15 cellular contexts compared by ENCODE assay signal in the genomic region with DNA sequence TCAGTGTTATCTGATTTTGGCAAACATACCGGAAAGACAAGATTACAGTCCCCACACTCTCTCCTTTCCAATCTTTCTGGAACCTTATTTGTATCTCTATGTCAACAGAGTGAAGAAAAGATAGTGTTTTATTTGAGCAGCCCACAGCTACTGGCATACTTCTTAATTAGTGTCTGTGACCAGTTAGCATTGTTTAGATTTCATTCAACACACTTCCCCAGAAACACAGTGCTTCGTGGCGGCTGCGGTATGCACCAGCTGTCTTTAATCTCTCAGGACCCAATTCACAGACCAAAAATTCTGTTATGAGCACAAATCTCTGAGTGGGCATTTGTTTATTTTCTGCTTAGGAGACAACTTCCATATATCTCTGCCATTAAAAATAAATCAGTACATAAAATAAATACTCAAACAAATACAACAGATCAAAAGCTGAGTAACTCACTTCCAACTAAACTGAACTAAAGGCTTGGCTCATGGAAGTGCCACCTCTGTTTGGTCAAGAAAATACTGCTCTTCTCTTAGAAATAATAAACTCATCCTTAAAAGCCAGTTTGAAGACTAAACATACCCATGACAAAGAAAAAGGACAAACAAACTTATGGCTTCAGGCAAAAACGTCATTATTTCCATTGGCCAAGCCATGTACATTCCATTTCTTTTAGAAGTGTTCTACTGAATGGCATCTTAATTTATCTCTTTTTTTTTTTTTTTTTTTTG.
A peak's percentile ranks its signal among the peaks of the same experiment; 100 is the strongest.
DNase-seq lines count a peak whose midpoint lies in the region; ATAC-seq and TF ChIP-seq lines count a peak whose summit lies in the region.
"Had no signal": no experiment of that assay in that cellular context is flagged by ENCODE, and none has a peak within 500 bp of the region (broad histone marks: within the 10 kb centered on the region; RNA-seq: fewer than 3 reads in every experiment).

No MANE protein-coding gene starts in this region.

- H3K4me3 Mint-ChIP-seq in glutamatergic neuron (ENCODE audit: unreplicated experiment), result no peak overlapping the region
- peak overlapping the region in 1 of 2 donors; percentile 43 for H3K4me3 Mint-ChIP-seq in stimulated activated naive B cell treated with anti-CD40 and anti-IgM and Interleukin-4, amounts not matched to agents 10 μg/mL and 1 μg/mL and 100 μg/mL, for 72 hours
- H3K4me3 Mint-ChIP-seq: natural killer cell had no signal

- no peaks in the 10 kb centered on the region for H3K36me3 Mint-ChIP-seq in glutamatergic neuron (ENCODE audit: unreplicated experiment)
- no peaks in the 10 kb centered on the region for H3K36me3 Mint-ChIP-seq in stimulated activated naive B cell treated with anti-CD40 and anti-IgM and Interleukin-4, amounts not matched to agents 10 μg/mL and 1 μg/mL and 100 μg/mL, for 72 hours
- H3K36me3 Mint-ChIP-seq: natural killer cell had no signal

- H4K20me1 ChIP-seq in SU-DHL-6 (ENCODE audit: low read depth, low read length), result no peaks in the 10 kb centered on the region

- no peaks in the 10 kb centered on the region for H3K9me2 ChIP-seq in SU-DHL-6 (replicated peaks; ENCODE audit: insufficient read depth, low read length)

- DNase-seq in GM12865 (ENCODE audit: low read depth) (peak; percentile 17), glutamatergic neuron (no peak), KG1 (lab: John Stamatoyannopoulos, UW) (no peak)
- DNase-seq in stimulated activated naive B cell treated with anti-CD40 and anti-IgM and Interleukin-4, amounts not matched to agents 10 μg/mL and 1 μg/mL and 100 μg/mL, for 72 hours, result no peak
- no peak for DNase-seq in effector CD4-positive, alpha-beta T cell
- DNase-seq: activated CD8-positive, alpha-beta memory T cell treated with anti-CD3 and anti-CD28 coated beads, Interleukin-2, amount 50 U/mL, for 4 hours; dorsolateral prefrontal cortex; kidney glomerular epithelial cell; natural killer cell; NCI-H1417 treated with DMSO at 0.1 percent for 48 hours; NCI-H774; SIG-M5 had no signal

- peak overlapping the region; percentile 55 for H3K27ac Mint-ChIP-seq in glutamatergic neuron (ENCODE audit: unreplicated experiment)
- H3K27ac Mint-ChIP-seq in stimulated activated naive B cell treated with anti-CD40 and anti-IgM and Interleukin-4, amounts not matched to agents 10 μg/mL and 1 μg/mL and 100 μg/mL, for 72 hours, result peak overlapping the region; percentile 21
- H3K27ac Mint-ChIP-seq: natural killer cell had no signal

- no peaks in the 10 kb centered on the region for H3K27me3 Mint-ChIP-seq in glutamatergic neuron (ENCODE audit: unreplicated experiment)
- H3K27me3 Mint-ChIP-seq in stimulated activated naive B cell treated with anti-CD40 and anti-IgM and Interleukin-4, amounts not matched to agents 10 μg/mL and 1 μg/mL and 100 μg/mL, for 72 hours, result no peaks in the 10 kb centered on the region

- H3K27ac ChIP-seq in SU-DHL-6 (ENCODE audit: low read depth, low read length), result no peak overlapping the region
- H3K27ac ChIP-seq: dorsolateral prefrontal cortex had no signal

- peaks cover 2% of the 10 kb centered on the region for H3K9me3 Mint-ChIP-seq in glutamatergic neuron (ENCODE audit: unreplicated experiment)
- no peaks in the 10 kb centered on the region for H3K9me3 Mint-ChIP-seq in stimulated activated naive B cell treated with anti-CD40 and anti-IgM and Interleukin-4, amounts not matched to agents 10 μg/mL and 1 μg/mL and 100 μg/mL, for 72 hours
- H3K9me3 Mint-ChIP-seq: natural killer cell had no signal

- ATAC-seq in stimulated activated naive B cell treated with anti-CD40 and anti-IgM and Interleukin-4, amounts not matched to agents 10 μg/mL and 1 μg/mL and 100 μg/mL, for 72 hours (replicated peaks), result peak; percentile 52 to 58
- no peak for ATAC-seq in HG03457 (IDR thresholded peaks at IDR 0.05; ENCODE audit: unreplicated experiment)
- ATAC-seq: natural killer cell, sciatic nerve had no signal

- H2AFZ ChIP-seq in SU-DHL-6 (ENCODE audit: low read depth, low read length, severe bottlenecking), result no peak overlapping the region

- no peaks in the 10 kb centered on the region for H3K9me3 ChIP-seq in SU-DHL-6 (ENCODE audit: insufficient read depth, low read length)

- no peak for TF ChIP-seq CTCF in GM12865 (IDR thresholded peaks at IDR 0.05; ENCODE audit: insufficient read depth, low read depth, low read length, missing control alignments)
- TF ChIP-seq CTCF in SU-DHL-6 (IDR thresholded peaks at IDR 0.05; ENCODE audit: insufficient read depth, low read length, poor library complexity, severe bottlenecking), result no peak
- TF ChIP-seq CTCF in glutamatergic neuron (IDR thresholded peaks at IDR 0.05; ENCODE audit: partially characterized antibody, unreplicated experiment), result no peak

- no peaks in the 10 kb centered on the region for H3K79me2 ChIP-seq in SU-DHL-6 (ENCODE audit: insufficient read depth, low read length)

- peak overlapping the region; percentile 10 for H3K4me2 ChIP-seq in SU-DHL-6 (ENCODE audit: low read depth, low read length, poor library complexity, severe bottlenecking)

- H3K4me3 ChIP-seq in GM12865 (ENCODE audit: low read depth, low read length), result no peak overlapping the region
- no peak overlapping the region for H3K4me3 ChIP-seq in SU-DHL-6 (ENCODE audit: insufficient read depth, low read length, poor library complexity, severe bottlenecking)
- H3K4me3 ChIP-seq: dorsolateral prefrontal cortex had no signal

- peaks cover 7% of the 10 kb centered on the region for H3K4me1 Mint-ChIP-seq in glutamatergic neuron (ENCODE audit: low read depth, unreplicated experiment)
- peaks cover 22 to 45% of the 10 kb centered on the region in 2 donors for H3K4me1 Mint-ChIP-seq in stimulated activated naive B cell treated with anti-CD40 and anti-IgM and Interleukin-4, amounts not matched to agents 10 μg/mL and 1 μg/mL and 100 μg/mL, for 72 hours

- H3K9ac ChIP-seq in SU-DHL-6 (ENCODE audit: low read length), result no peak overlapping the region; the same call in 1 of the 2 replicates

- no peaks in the 10 kb centered on the region for H3K36me3 ChIP-seq in SU-DHL-6 (ENCODE audit: low read length)

- no peaks in the 10 kb centered on the region for H3K27me3 ChIP-seq in SU-DHL-6 (ENCODE audit: low read length)
- H3K27me3 ChIP-seq: dorsolateral prefrontal cortex had no signal

- no peaks in the 10 kb centered on the region for H3F3A ChIP-seq in SU-DHL-6 (ENCODE audit: insufficient read depth)
